In the genomic region with DNA sequence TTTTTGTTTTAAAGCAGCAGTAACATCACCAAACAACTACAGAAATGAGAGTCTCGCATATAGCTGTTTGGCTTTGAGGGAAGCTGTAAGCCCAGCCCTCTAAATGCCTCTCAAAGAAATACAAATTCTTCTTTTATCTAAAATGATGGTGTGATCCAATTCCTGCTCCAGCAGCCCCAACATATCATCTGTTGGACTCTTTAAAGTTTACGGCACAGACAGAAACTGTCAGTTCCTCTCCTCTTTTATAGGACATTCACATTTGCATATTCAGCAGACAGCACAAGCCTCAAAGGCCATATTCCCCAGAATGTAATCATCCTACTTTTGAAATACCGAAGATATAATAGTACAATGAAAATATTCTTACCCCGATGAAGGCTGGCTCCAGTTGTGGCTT, we compare ENCODE assay signal across 18 cellular contexts.
A peak's percentile ranks its signal among the peaks of the same experiment; 100 is the strongest.
DNase-seq lines count a peak whose midpoint lies in the region; ATAC-seq, FAIRE-seq and TF ChIP-seq lines count a peak whose summit lies in the region.
"Had no signal": no experiment of that assay in that cellular context is flagged by ENCODE, and none has a peak within 500 bp of the region (broad histone marks: within the 10 kb centered on the region; RNA-seq: fewer than 3 reads in every experiment).

No MANE protein-coding gene starts in this region.

- no peaks in the 10 kb centered on the region for H3K9me3 ChIP-seq in IMR-90 (ENCODE audit: control insufficient read depth, insufficient read depth, low read length)
- H3K9me3 ChIP-seq in mesodermal cell (ENCODE audit: control insufficient read depth, low read length): no peaks in the 10 kb centered on the region
- H3K9me3 ChIP-seq in subcutaneous abdominal adipose tissue (ENCODE audit: control insufficient read depth in 5 of 5, low read length in 5 of 5): no peaks in the 10 kb centered on the region
- no peaks in the 10 kb centered on the region for H3K9me3 ChIP-seq in HepG2 (ENCODE audit: low read length)

- H3K14ac ChIP-seq in IMR-90 (replicated peaks; ENCODE audit: low read depth, low read length): peak overlapping the region; percentile 15

- peak overlapping the region; percentile 63; the same call in 1 of the 2 replicates for H3K4me2 ChIP-seq in IMR-90 (ENCODE audit: low read depth, low read length)
- H3K4me2 ChIP-seq in HepG2 (ENCODE audit: low read depth, low read length): no peak overlapping the region
- H3K4me2 ChIP-seq: KMS-11 had no signal

- H3K4ac ChIP-seq in IMR-90 (ENCODE audit: low read depth, low read length): peak overlapping the region; percentile 55; the same call in 1 of the 2 replicates

- H3K9me3 Mint-ChIP-seq in chondrocyte (ENCODE audit: low read depth): peaks cover 6% of the 10 kb centered on the region
- H3K9me3 Mint-ChIP-seq: activated CD4-positive, alpha-beta T cell treated with anti-CD3 and anti-CD28 coated beads, Interleukin-2, amount 10 ng/mL, durations not matched to agents 7 days and 5 days; central memory CD8-positive, alpha-beta T cell had no signal

- peak overlapping the region; percentile 4 for H2BK5ac ChIP-seq in IMR-90 (ENCODE audit: low read depth, low read length, poor library complexity, severe bottlenecking)

- CTCF ChIA-PET in IMR-90 (lab: Yijun Ruan, JAX): no interaction called here
- CTCF ChIA-PET in HepG2 (lab: Yijun Ruan, JAX; ENCODE audit: low intra/inter-chr PET ratio, low total read pairs): no interaction called here

- DNase-seq in IMR-90 (no peak), chondrocyte (ENCODE audit: low spot score) (no peak), NCI-H446 (lab: John Stamatoyannopoulos, UW) (no peak), HepG2 (ENCODE audit: low spot score) (no peak), LoVo (ENCODE audit: low spot score) (no peak)
- DNase-seq in activated T-cell treated with anti-CD3 and anti-CD28 coated beads, Interleukin-2, amount 50 U/mL, for 1 hour: no peak
- DNase-seq: activated CD4-positive, alpha-beta T cell treated with anti-CD3 and anti-CD28 coated beads, Interleukin-2, amount 10 ng/mL, durations not matched to agents 7 days and 5 days; NCI-H1436; NCI-H226; stimulated activated naive CD4-positive, alpha-beta T cell treated with Interleukin-2 at 50 U/mL for 16 hours; T1000 had no signal

- POLR2A ChIA-PET in IMR-90 (lab: Charles Lee; ENCODE audit: unreplicated experiment) (interaction anchor here (0.5 kb wide), 1 partner anchor 175 kb away, joined by 4 read pairs; no protein-coding TSS in a partner anchor), HepG2 (lab: Yijun Ruan, JAX) (no interaction called here)

- in situ Hi-C loops in IMR-90 (cut with MboI; ENCODE audit: low sequenced_read_pairs) (loop anchor here (25.0 kb wide), 1 partner anchor 681 kb away; no protein-coding TSS in a partner anchor), HepG2 (cut with HindIII; ENCODE audit: extremely low pct_ligation_motif_present, low pct_unique_long_range_greater_than_20kb) (no loop called here)

- H3K27ac Mint-ChIP-seq in chondrocyte (ENCODE audit: unreplicated experiment): peak overlapping the region; percentile 89
- H3K27ac Mint-ChIP-seq: activated CD4-positive, alpha-beta T cell treated with anti-CD3 and anti-CD28 coated beads, Interleukin-2, amount 10 ng/mL, durations not matched to agents 7 days and 5 days; activated naive CD8-positive, alpha-beta T cell had no signal

- dilution Hi-C loops in IMR-90 (cut with HindIII; ENCODE audit: low sequenced_read_pairs, unreplicated experiment): no loop called here

- H2BK120ac ChIP-seq in IMR-90 (ENCODE audit: low read depth, low read length): peak overlapping the region; percentile 69

- TF ChIP-seq EP300 in HepG2 (IDR thresholded peaks at IDR 0.05; ENCODE audit: low read depth in 2 of 2, low read length in 2 of 2): no peak
- no peak for TF ChIP-seq EP300 in HepG2 (CRISPR knock-in tag; IDR thresholded peaks at IDR 0.05; ENCODE audit: borderline replicate concordance)

- no peaks in the 10 kb centered on the region for H3K79me1 ChIP-seq in IMR-90 (ENCODE audit: low read depth in 1 of 2, low read length in 2 of 2)

- H2BK20ac ChIP-seq in IMR-90 (ENCODE audit: low read depth, low read length): peak overlapping the region; percentile 35

- H3K27ac ChIP-seq in IMR-90 (ENCODE audit: insufficient read depth, low read length): peak overlapping the region; percentile 27; the same call in 1 of the 2 replicates
- H3K27ac ChIP-seq in mesodermal cell (ENCODE audit: low read depth, low read length, severe bottlenecking): peak overlapping the region; percentile 23
- H3K27ac ChIP-seq in subcutaneous abdominal adipose tissue (ENCODE audit: low read depth, low read length): peak overlapping the region; percentile 77
- no peak overlapping the region for H3K27ac ChIP-seq in HepG2 (ENCODE audit: extremely low read length, insufficient read depth, low read length)
- H3K27ac ChIP-seq: KMS-11 had no signal

- H4K8ac ChIP-seq in IMR-90 (ENCODE audit: low read depth in 2 of 2, low read length in 2 of 2): peak overlapping the region; percentile 25 to 82

- H3K4me1 ChIP-seq in IMR-90 (ENCODE audit: control insufficient read depth, insufficient read depth, low read length) (peaks cover 18% of the 10 kb centered on the region), mesodermal cell (ENCODE audit: control insufficient read depth, insufficient read depth, low read length, poor library complexity, severe bottlenecking) (peaks cover 35% of the 10 kb centered on the region), subcutaneous abdominal adipose tissue (ENCODE audit: control insufficient read depth in 5 of 5, insufficient read depth in 5 of 5, low read length in 5 of 5) (peaks cover 0 to 53% (median 20%) of the 10 kb centered on the region in 5 donors), HepG2 (ENCODE audit: insufficient read depth, low read length) (no peaks in the 10 kb centered on the region)

- peak overlapping the region; percentile 17; the same call in 1 of the 2 replicates for H3K56ac ChIP-seq in IMR-90 (ENCODE audit: extremely low read depth, insufficient read depth, low read length)

- peaks cover 88% of the 10 kb centered on the region for H3K4me1 Mint-ChIP-seq in chondrocyte (ENCODE audit: low read depth)
- H3K4me1 Mint-ChIP-seq: central memory CD8-positive, alpha-beta T cell had no signal

- H3K4me3 Mint-ChIP-seq in chondrocyte (ENCODE audit: unreplicated experiment): peak overlapping the region; percentile 24
- H3K4me3 Mint-ChIP-seq: activated CD4-positive, alpha-beta T cell treated with anti-CD3 and anti-CD28 coated beads, Interleukin-2, amount 10 ng/mL, durations not matched to agents 7 days and 5 days; activated naive CD8-positive, alpha-beta T cell; central memory CD8-positive, alpha-beta T cell had no signal

- TF ChIP-seq POLR2A in IMR-90 (IDR thresholded peaks at IDR 0.05; ENCODE audit: low read depth, low read length) (no peak), HepG2 (IDR thresholded peaks at IDR 0.05; ENCODE audit: insufficient read depth in 1 of 2, low read depth in 2 of 2, low read length in 2 of 2) (no peak)

- 0 out of 2 replicates have a peak overlapping the region, but pooled peaks have one; percentile 3 for H3K23ac ChIP-seq in IMR-90 (ENCODE audit: low read depth, low read length)

- intact Hi-C loops in IMR-90 (cut with micrococcal nuclease) (loop anchor here (5.0 kb wide), 1 partner anchor 99 kb away; no protein-coding TSS in a partner anchor), HepG2 (cut with micrococcal nuclease; ENCODE audit: unreplicated experiment) (no loop called here)

- no peak overlapping the region for H3K9ac ChIP-seq in IMR-90 (ENCODE audit: low read depth, low read length)
- peak overlapping the region in 1 of 5 donors; percentile 49 for H3K9ac ChIP-seq in subcutaneous abdominal adipose tissue (ENCODE audit: low read length in 5 of 5)
- H3K9ac ChIP-seq in HepG2 (ENCODE audit: insufficient read depth, low read depth, low read length): no peak overlapping the region
- H3K9ac ChIP-seq: KMS-11 had no signal

- H2BK15ac ChIP-seq in IMR-90 (ENCODE audit: low read depth, low read length): 0 out of 3 replicates have a peak overlapping the region, but pooled peaks have one; percentile 45

- ATAC-seq in IMR-90 (ENCODE audit: low read depth) (no peak), HepG2 (no peak)

- H3K27me3 ChIP-seq in IMR-90 (ENCODE audit: control insufficient read depth, insufficient read depth, low read length): no peaks in the 10 kb centered on the region
- no peaks in the 10 kb centered on the region for H3K27me3 ChIP-seq in subcutaneous abdominal adipose tissue (ENCODE audit: control insufficient read depth in 5 of 5, insufficient read depth in 4 of 5, low read length in 5 of 5)
- no peaks in the 10 kb centered on the region for H3K27me3 ChIP-seq in HepG2 (ENCODE audit: control insufficient read depth in 1 of 2, insufficient read depth in 2 of 2, low read length in 2 of 2)

- BruUV-seq in IMR-90 (replicated peaks; lab: Mats Ljungman, UMichigan) (no TSS peak), HepG2 (replicated peaks; lab: Mats Ljungman, UMichigan) (no TSS peak)

- no peaks in the 10 kb centered on the region for H3K79me2 ChIP-seq in HepG2 (ENCODE audit: insufficient read depth, low read length)

- TF ChIP-seq RAD21 in IMR-90 (IDR thresholded peaks at IDR 0.05; ENCODE audit: low read length) (no peak), HepG2 (CRISPR knock-in tag; IDR thresholded peaks at IDR 0.05) (no peak)

- H4K20me1 ChIP-seq in IMR-90 (ENCODE audit: insufficient read depth, low read length): no peaks in the 10 kb centered on the region
- H4K20me1 ChIP-seq in HepG2 (ENCODE audit: insufficient read depth, low read length): no peaks in the 10 kb centered on the region

- H3K4me3 ChIP-seq in IMR-90 (ENCODE audit: insufficient read depth, low read depth, low read length): no peak overlapping the region
- H3K4me3 ChIP-seq in mesodermal cell (ENCODE audit: extremely low read depth, insufficient read depth, low read length, poor library complexity, severe bottlenecking): no peak overlapping the region
- H3K4me3 ChIP-seq in subcutaneous abdominal adipose tissue (ENCODE audit: low read depth in 1 of 5, low read length in 5 of 5): peak overlapping the region in 2 of 5 donors; percentile 15 to 63
- no peak overlapping the region for H3K4me3 ChIP-seq in HepG2 (replicated peaks in 1 of 3; ENCODE audit: insufficient read depth in 1 of 3, low read depth in 2 of 3, low read length in 3 of 3)
- H3K4me3 ChIP-seq: lung, skin epidermis had no signal

- TF ChIP-seq CTCF in IMR-90 (conservative IDR thresholded peaks at IDR 0.05; ENCODE audit: low read depth, low read length): no peak
- no peak for TF ChIP-seq CTCF in chondrocyte (IDR thresholded peaks at IDR 0.05)
- TF ChIP-seq CTCF in HepG2 (CRISPR knock-in tag; IDR thresholded peaks at IDR 0.05): no peak

- H2AFZ ChIP-seq in IMR-90 (replicated peaks; ENCODE audit: low read length, poor library complexity): no peak overlapping the region
- no peak overlapping the region for H2AFZ ChIP-seq in HepG2 (ENCODE audit: low read length)

- H3K36me3 ChIP-seq in IMR-90 (ENCODE audit: control insufficient read depth, insufficient read depth, low read length) (no peaks in the 10 kb centered on the region), mesodermal cell (ENCODE audit: control insufficient read depth, insufficient read depth, low read length) (no peaks in the 10 kb centered on the region), subcutaneous abdominal adipose tissue (ENCODE audit: control insufficient read depth in 5 of 5, insufficient read depth in 5 of 5, low read length in 5 of 5) (no peaks in the 10 kb centered on the region), HepG2 (replicated peaks in 1 of 2; ENCODE audit: control insufficient read depth in 1 of 2, insufficient read depth in 2 of 2, low read length in 2 of 2) (no peaks in the 10 kb centered on the region)

- no peak for FAIRE-seq in HepG2 (lab: Jason Lieb, UNC)

- H3K18ac ChIP-seq in IMR-90 (ENCODE audit: low read depth, low read length): peak overlapping the region; percentile 79

- no CpG with 5 or more reads among the region's 4 CpGs for WGBS in IMR-90 (ENCODE audit: extremely low coverage in 2 of 2, insufficient read length in 1 of 2), 2 experiments
- WGBS in mesodermal cell (ENCODE audit: insufficient coverage in 2 of 2), 2 experiments: 60% methylated on average over 1 of the region's 4 CpGs; no CpG with 5 or more reads in 1 of the 2 experiments
- WGBS in HepG2 (ENCODE audit: low lambda C conversion rate): 51% methylated on average over 4 of the region's 4 CpGs

- peak overlapping the region; percentile 80 for H4K5ac ChIP-seq in IMR-90 (ENCODE audit: low read depth, low read length)

- H3K27me3 Mint-ChIP-seq in chondrocyte (ENCODE audit: low read depth): no peaks in the 10 kb centered on the region
- H3K27me3 Mint-ChIP-seq: activated CD4-positive, alpha-beta T cell treated with anti-CD3 and anti-CD28 coated beads, Interleukin-2, amount 10 ng/mL, durations not matched to agents 7 days and 5 days had no signal

- H3K36me3 Mint-ChIP-seq in chondrocyte (ENCODE audit: low read depth): peaks cover 8% of the 10 kb centered on the region

- H2AK9ac ChIP-seq in IMR-90 (replicated peaks; ENCODE audit: low read depth, low read length, poor library complexity): no peak overlapping the region

- H3K9me1 ChIP-seq in IMR-90 (ENCODE audit: insufficient read depth, low read length): peaks cover 3% of the 10 kb centered on the region; the same call in 1 of the 2 replicates

- no peak overlapping the region for H2AK5ac ChIP-seq in IMR-90 (ENCODE audit: low read depth, low read length)

- peak overlapping the region; percentile 26 for H4K91ac ChIP-seq in IMR-90 (ENCODE audit: insufficient read depth, low read depth, low read length)
